ENCODE assay signal across 28 cellular contexts in the genomic region with DNA sequence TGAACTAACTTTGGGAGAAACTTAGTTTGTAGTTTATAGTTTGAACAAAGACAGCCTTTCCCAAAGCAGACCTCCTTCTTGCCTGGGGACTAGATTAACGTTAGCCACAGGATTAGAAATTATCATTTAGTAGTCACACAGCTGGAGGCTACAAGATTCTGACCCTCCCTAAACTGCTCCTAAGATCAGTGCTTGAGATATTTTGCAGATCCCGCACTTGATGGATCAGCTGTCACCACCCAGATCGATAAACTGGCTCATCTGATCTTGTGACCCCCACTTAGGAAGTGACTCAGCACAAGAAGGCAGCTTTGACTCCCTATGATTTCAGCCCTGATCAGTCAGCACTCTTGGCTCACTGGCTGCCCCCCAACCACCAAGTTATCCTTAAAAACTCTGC. TPM values are rescaled to one million over a fixed set of nuclear protein-coding genes. Genes with fewer than 3 reads are reported as not detected.
DNase-seq lines count a peak whose midpoint lies in the region; TF ChIP-seq lines count a peak whose summit lies in the region.
"Had no signal": no experiment of that assay in that cellular context is flagged by ENCODE, and none has a peak within 500 bp of the region (broad histone marks: within the 10 kb centered on the region; RNA-seq: fewer than 3 reads in every experiment).

No MANE protein-coding gene starts in this region.

- H3K4me3 Mint-ChIP-seq in CD8-positive, alpha-beta memory T cell = no peak overlapping the region
- H3K4me3 Mint-ChIP-seq in activated CD4-positive, alpha-beta memory T cell treated with anti-CD3 and anti-CD28 coated beads for 36 hours = no peak overlapping the region
- H3K4me3 Mint-ChIP-seq: CD4-positive, alpha-beta T cell had no signal

- H3K4me3 ChIP-seq in fibroblast of villous mesenchyme (ENCODE audit: low read depth, low read length) = no peak overlapping the region
- H3K4me3 ChIP-seq in CD8-positive, alpha-beta memory T cell (ENCODE audit: low read length) = no peak overlapping the region
- H3K4me3 ChIP-seq: BLaER1 treated with 17β-estradiol and CSF1 and Interleukin-3, amounts not matched to agents 10 nM and 100 nM; GM12878; PC-9; SJSA1 had no signal

- CTCF ChIA-PET in CD8-positive, alpha-beta memory T cell (lab: Charles Lee) = no interaction called here
- CTCF ChIA-PET in activated CD4-positive, alpha-beta memory T cell treated with anti-CD3 and anti-CD28 coated beads for 36 hours (lab: Charles Lee) = no interaction called here

- H3K4me1 ChIP-seq in CD8-positive, alpha-beta memory T cell (ENCODE audit: insufficient read depth, low read length) = no peaks in the 10 kb centered on the region
- H3K4me1 ChIP-seq: BLaER1 treated with 17β-estradiol and CSF1 and Interleukin-3, amounts not matched to agents 10 nM and 100 nM; Caco-2; SJSA1 had no signal

- H3K27ac ChIP-seq in CD8-positive, alpha-beta memory T cell (ENCODE audit: low read depth, low read length) = no peak overlapping the region
- H3K27ac ChIP-seq: BLaER1 treated with 17β-estradiol and CSF1 and Interleukin-3, amounts not matched to agents 10 nM and 100 nM; HL-60; PC-9; SJSA1 had no signal

- H3K4me1 Mint-ChIP-seq in CD8-positive, alpha-beta memory T cell = no peaks in the 10 kb centered on the region
- H3K4me1 Mint-ChIP-seq in activated CD4-positive, alpha-beta memory T cell treated with anti-CD3 and anti-CD28 coated beads for 36 hours (ENCODE audit: low read depth) = no peaks in the 10 kb centered on the region

- H3K36me3 ChIP-seq in CD8-positive, alpha-beta memory T cell (ENCODE audit: insufficient read depth, low read length) = no peaks in the 10 kb centered on the region
- H3K36me3 ChIP-seq: BLaER1 treated with 17β-estradiol and CSF1 and Interleukin-3, amounts not matched to agents 10 nM and 100 nM; SJSA1 had no signal

- intact Hi-C loops in activated CD4-positive, alpha-beta memory T cell treated with anti-CD3 and anti-CD28 coated beads for 36 hours (cut with micrococcal nuclease) = no loop called here

- no peaks in the 10 kb centered on the region for H3K9me3 ChIP-seq in CD8-positive, alpha-beta memory T cell (ENCODE audit: low read length)
- H3K9me3 ChIP-seq: BLaER1 treated with 17β-estradiol and CSF1 and Interleukin-3, amounts not matched to agents 10 nM and 100 nM; Caco-2; SJSA1 had no signal

- H3K36me3 Mint-ChIP-seq in CD8-positive, alpha-beta memory T cell = no peaks in the 10 kb centered on the region
- H3K36me3 Mint-ChIP-seq in activated CD4-positive, alpha-beta memory T cell treated with anti-CD3 and anti-CD28 coated beads for 36 hours = no peaks in the 10 kb centered on the region

- H3K27me3 Mint-ChIP-seq in CD8-positive, alpha-beta memory T cell = peaks cover 6 to 43% of the 10 kb centered on the region in 2 donors
- peaks cover 7% of the 10 kb centered on the region for H3K27me3 Mint-ChIP-seq in activated CD4-positive, alpha-beta memory T cell treated with anti-CD3 and anti-CD28 coated beads for 36 hours

- H3K27ac Mint-ChIP-seq in CD8-positive, alpha-beta memory T cell = peak overlapping the region in 1 of 8 donors; percentile 24
- H3K27ac Mint-ChIP-seq in activated CD4-positive, alpha-beta memory T cell treated with anti-CD3 and anti-CD28 coated beads for 36 hours = no peak overlapping the region
- H3K27ac Mint-ChIP-seq: CD4-positive, alpha-beta T cell had no signal

- no peaks in the 10 kb centered on the region for H3K9me3 Mint-ChIP-seq in CD8-positive, alpha-beta memory T cell
- H3K9me3 Mint-ChIP-seq in activated CD4-positive, alpha-beta memory T cell treated with anti-CD3 and anti-CD28 coated beads for 36 hours = no peaks in the 10 kb centered on the region
- H3K9me3 Mint-ChIP-seq: CD4-positive, alpha-beta T cell had no signal

- DNase-seq in ELR (ENCODE audit: low read depth) (peak; percentile 15), OCI-M1 (lab: John Stamatoyannopoulos, UW) (peak; percentile 2), fibroblast of villous mesenchyme (ENCODE audit: low read depth) (peak; percentile 44), renal cortical epithelial cell (ENCODE audit: low read depth) (peak; percentile 2), SHP77 (lab: John Stamatoyannopoulos, UW) (no peak)
- DNase-seq in CD8-positive, alpha-beta memory T cell = no peak
- no peak for DNase-seq in activated CD4-positive, alpha-beta memory T cell treated with anti-CD3 and anti-CD28 coated beads for 36 hours
- DNase-seq: AML-193; Caco-2; CD4-positive, alpha-beta T cell; GDM1; Karpas-422; NCI-H1092 treated with DMSO at 0.1 percent for 48 hours; NCI-H1436; NCI-H187; NCI-H2081 treated with DMSO at 0.1 percent for 48 hours; NCI-H2171 treated with DMSO at 0.1 percent for 48 hours; NCI-H345; NCI-H510A treated with DMSO at 0.1 percent for 48 hours; PC-9; SW 1271 had no signal

- POLR2A ChIA-PET in CD8-positive, alpha-beta memory T cell (lab: Charles Lee) = no interaction called here
- POLR2A ChIA-PET in activated CD4-positive, alpha-beta memory T cell treated with anti-CD3 and anti-CD28 coated beads for 36 hours (lab: Charles Lee) = no interaction called here

- H3K27me3 ChIP-seq in CD8-positive, alpha-beta memory T cell (ENCODE audit: insufficient read depth, low read length, poor library complexity, severe bottlenecking) = no peaks in the 10 kb centered on the region
- H3K27me3 ChIP-seq: BLaER1 treated with 17β-estradiol and CSF1 and Interleukin-3, amounts not matched to agents 10 nM and 100 nM had no signal

- TF ChIP-seq CTCF in fibroblast of villous mesenchyme (IDR thresholded peaks at IDR 0.05; ENCODE audit: insufficient read depth, low read depth, low read length) = no peak

RNA-seq across cellular contexts. Expression of a gene that starts 1.6 kb away (rescaled TPM):
- total RNA-seq in fibroblast of villous mesenchyme (not detected in 2 replicates), renal cortical epithelial cell (not detected in 2 replicates)
- total RNA-seq in CD8-positive, alpha-beta memory T cell = not detected
- polyA plus RNA-seq in CD8-positive, alpha-beta memory T cell = not detected
- not detected for total RNA-seq in activated CD4-positive, alpha-beta memory T cell treated with anti-CD3 and anti-CD28 coated beads for 36 hours
- total RNA-seq: Caco-2; CD4-positive, alpha-beta T cell; GM12878; H4; PC-9; Right ventricle myocardium inferior; RPMI7951; SJSA1 had no signal
- polyA plus RNA-seq: GM12878 had no signal

Comparison
In these comparisons a context has a peak if more than half of its experiments do, and no peak if none do; other contexts are left out.
1. DNase-seq: peak in ELR (single experiment), OCI-M1 (single experiment), fibroblast of villous mesenchyme (single experiment) and renal cortical epithelial cell (single experiment); none in SHP77 (0 of 2), CD8-positive, alpha-beta memory T cell (0 of 5) and activated CD4-positive, alpha-beta memory T cell treated with anti-CD3 and anti-CD28 coated beads for 36 hours (single experiment).